ENCODE assay signal across 23 cellular contexts in genomic region chr3:127366383-127366782, GRCh38.
DNase-seq lines count a peak whose midpoint lies in the region; ATAC-seq, FAIRE-seq and TF ChIP-seq lines count a peak whose summit lies in the region.
"Had no signal": no experiment of that assay in that cellular context is flagged by ENCODE, and none has a peak within 500 bp of the region (broad histone marks: within the 10 kb centered on the region; RNA-seq: fewer than 3 reads in every experiment).

No MANE protein-coding gene starts in this region.

- no peak overlapping the region for H4K5ac ChIP-seq in H1 (ENCODE audit: insufficient read length, low read depth, low read length)

- H2BK15ac ChIP-seq in H1 (ENCODE audit: low read length): no peak overlapping the region

- H3K18ac ChIP-seq in H1 (ENCODE audit: extremely low read depth, low read length): no peak overlapping the region

- no peaks in the 10 kb centered on the region for H3K4me1 ChIP-seq in GM23338 (ENCODE audit: insufficient read depth)
- H3K4me1 ChIP-seq in H1 (replicated peaks in 1 of 4; ENCODE audit: control insufficient read depth in 3 of 4, insufficient read depth in 4 of 4, low read length in 3 of 4): peaks cover 0 to 9% (median 0%) of the 10 kb centered on the region in 4 experiments; a peak in 2 of 7 replicates
- H3K4me1 ChIP-seq: gastrocnemius medialis had no signal

- no peak overlapping the region for H3K9ac ChIP-seq in H1 (replicated peaks in 1 of 4; ENCODE audit: extremely low read depth in 1 of 4, low read depth in 3 of 4, low read length in 3 of 4)

- ATAC-seq in GM23338: peak; percentile 84
- no peak for ATAC-seq in HG03108 (IDR thresholded peaks at IDR 0.05; ENCODE audit: unreplicated experiment)
- ATAC-seq: gastrocnemius medialis had no signal

- H2BK20ac ChIP-seq in H1 (ENCODE audit: low read length): no peak overlapping the region

- H3K9me3 Mint-ChIP-seq in GM23338 (no peaks in the 10 kb centered on the region), osteocyte (ENCODE audit: unreplicated experiment) (no peaks in the 10 kb centered on the region)
- H3K9me3 Mint-ChIP-seq: activated T-cell treated with anti-CD3 and anti-CD28 coated beads, Interleukin-2, amount 50 U/mL, for 24 hours; CD4-positive, alpha-beta memory T cell had no signal

- no peaks in the 10 kb centered on the region for H3F3A ChIP-seq in GM23338 (replicated peaks; ENCODE audit: low read depth)

- no peak overlapping the region for H3K23ac ChIP-seq in H1 (ENCODE audit: insufficient read length)

- no peak overlapping the region for H2AFZ ChIP-seq in GM23338
- no peak overlapping the region for H2AFZ ChIP-seq in H1 (ENCODE audit: low read length)

- peaks cover 20% of the 10 kb centered on the region for H3K4me1 Mint-ChIP-seq in GM23338
- H3K4me1 Mint-ChIP-seq in osteocyte (ENCODE audit: unreplicated experiment): no peaks in the 10 kb centered on the region
- H3K4me1 Mint-ChIP-seq: CD4-positive, alpha-beta memory T cell had no signal

- no peaks in the 10 kb centered on the region for H4K20me1 ChIP-seq in GM23338 (replicated peaks; ENCODE audit: insufficient read depth)
- no peaks in the 10 kb centered on the region for H4K20me1 ChIP-seq in H1 (replicated peaks in 1 of 2; ENCODE audit: control insufficient read depth in 1 of 2, insufficient read depth in 2 of 2, low read length in 2 of 2)

- no peak overlapping the region for H4K91ac ChIP-seq in H1 (replicated peaks; ENCODE audit: insufficient read length, low read length)

- H2BK12ac ChIP-seq in H1 (ENCODE audit: low read depth, low read length): no peak overlapping the region

- H3K27ac Mint-ChIP-seq in GM23338 (no peak overlapping the region), osteocyte (ENCODE audit: unreplicated experiment) (no peak overlapping the region)
- H3K27ac Mint-ChIP-seq: activated T-cell treated with anti-CD3 and anti-CD28 coated beads, Interleukin-2, amount 50 U/mL, for 24 hours; CD4-positive, alpha-beta memory T cell had no signal

- CTCF ChIA-PET in H1 (lab: Charles Lee; ENCODE audit: partially characterized antibody): interaction anchor here (1.0 to 3.2 kb wide), 9 partner anchors 9 to 276 kb away, joined by 3 to 25 read pairs (median 4); no protein-coding TSS in a partner anchor

- no peaks in the 10 kb centered on the region for H3K9me3 ChIP-seq in H1 (ENCODE audit: insufficient read depth in 2 of 2, low read depth in 1 of 2, low read length in 1 of 2)
- H3K9me3 ChIP-seq: gastrocnemius medialis, neutrophil had no signal

- no peak overlapping the region for H2BK5ac ChIP-seq in H1 (ENCODE audit: low read depth, low read length)

- H3K79me1 ChIP-seq in H1 (ENCODE audit: low read depth, low read length): no peaks in the 10 kb centered on the region

- no peak overlapping the region for H3K4me3 Mint-ChIP-seq in GM23338
- H3K4me3 Mint-ChIP-seq in osteocyte (ENCODE audit: unreplicated experiment): no peak overlapping the region
- H3K4me3 Mint-ChIP-seq: activated T-cell treated with anti-CD3 and anti-CD28 coated beads, Interleukin-2, amount 50 U/mL, for 24 hours; CD4-positive, alpha-beta memory T cell had no signal

- H3K36me3 ChIP-seq in GM23338 (ENCODE audit: insufficient read depth) (no peaks in the 10 kb centered on the region), H1 (ENCODE audit: control insufficient read depth in 2 of 4, insufficient read depth in 4 of 4, low read length in 3 of 4) (no peaks in the 10 kb centered on the region; a peak in 2 of 8 replicates)
- H3K36me3 ChIP-seq: gastrocnemius medialis, neutrophil had no signal

- no peak overlapping the region for H3K27ac ChIP-seq in GM23338 (ENCODE audit: low read depth)
- no peak overlapping the region for H3K27ac ChIP-seq in H1 (ENCODE audit: low read depth, low read length)
- H3K27ac ChIP-seq: epithelial cell of prostate, gastrocnemius medialis, neutrophil had no signal

- no peak overlapping the region for H3K4me3 ChIP-seq in GM23338
- H3K4me3 ChIP-seq in H1 (ENCODE audit: extremely low read depth in 1 of 4, insufficient read depth in 2 of 4, low read depth in 3 of 4, low read length in 4 of 4): no peak overlapping the region
- H3K4me3 ChIP-seq: gastrocnemius medialis, lung, smooth muscle cell had no signal

- POLR2A ChIA-PET in H1 (lab: Charles Lee; ENCODE audit: partially characterized antibody): interaction anchor here (1.1 kb wide), 1 partner anchor 99 kb away, joined by 3 read pairs; no protein-coding TSS in a partner anchor

- H3K36me3 Mint-ChIP-seq in GM23338 (ENCODE audit: low read depth) (no peaks in the 10 kb centered on the region), osteocyte (ENCODE audit: unreplicated experiment) (no peaks in the 10 kb centered on the region)
- H3K36me3 Mint-ChIP-seq: CD4-positive, alpha-beta memory T cell had no signal

- no peaks in the 10 kb centered on the region for H3K79me2 ChIP-seq in GM23338 (replicated peaks; ENCODE audit: insufficient read depth)
- no peaks in the 10 kb centered on the region for H3K79me2 ChIP-seq in H1 (ENCODE audit: control insufficient read depth in 1 of 2, insufficient read depth in 2 of 2, low read length in 2 of 2)

- peak; percentile 20 to 40; a peak in 3 of 4 replicates for TF ChIP-seq RAD21 in H1 (IDR thresholded peaks at IDR 0.05 in 1 of 2, conservative IDR thresholded peaks at IDR 0.05 in 1 of 2; ENCODE audit: low read depth in 2 of 2, low read length in 2 of 2)

- no peak overlapping the region for H4K8ac ChIP-seq in H1 (ENCODE audit: extremely low read depth, insufficient read depth, low read length)

- no peak overlapping the region for H2AK5ac ChIP-seq in H1 (ENCODE audit: low read depth, low read length)

- H3K4ac ChIP-seq in H1 (replicated peaks; ENCODE audit: insufficient read length, low read depth, low read length): no peak overlapping the region

- no peaks in the 10 kb centered on the region for H3K9me2 ChIP-seq in GM23338 (ENCODE audit: insufficient read depth)

- TF ChIP-seq POLR2A in H1 (IDR thresholded peaks at IDR 0.05; ENCODE audit: control extremely low read depth in 1 of 2, low read depth in 2 of 2, low read length in 2 of 2): no peak

- TF ChIP-seq CTCF in GM23338 (conservative IDR thresholded peaks at IDR 0.05; ENCODE audit: low read depth in 2 of 2) (peak; percentile 26 to 33; a peak in 3 of 4 replicates), H1 (IDR thresholded peaks at IDR 0.05; ENCODE audit: control extremely low read depth in 1 of 3, insufficient read depth in 1 of 3, low read depth in 1 of 3, low read length in 3 of 3) (peak in 2 of 3 experiments; percentile 46 to 51; a peak in 3 of 4 replicates), osteocyte (IDR thresholded peaks at IDR 0.05) (peak; percentile 20)

- H2BK120ac ChIP-seq in H1 (replicated peaks; ENCODE audit: low read depth, low read length): no peak overlapping the region

- H3K27me3 Mint-ChIP-seq in GM23338 (ENCODE audit: insufficient read depth, low read depth, poor library complexity): peaks cover 6% of the 10 kb centered on the region
- peaks cover 34% of the 10 kb centered on the region for H3K27me3 Mint-ChIP-seq in osteocyte (ENCODE audit: unreplicated experiment)

- 50% methylated on average over 6 of the region's 6 CpGs; no CpG with 5 or more reads in 1 of the 2 experiments for WGBS in H1 (ENCODE audit: extremely low coverage in 1 of 2, insufficient coverage in 1 of 2, insufficient read length in 1 of 2, insufficient replicate concordance in 2 of 2, low coverage in 1 of 2, low lambda C conversion rate in 2 of 2, missing lambda C conversion rate in 1 of 2), 2 experiments

- no peaks in the 10 kb centered on the region for H3K27me3 ChIP-seq in GM23338 (ENCODE audit: insufficient read depth)
- H3K27me3 ChIP-seq in H1 (replicated peaks in 1 of 4; ENCODE audit: control insufficient read depth in 3 of 4, extremely low read depth in 1 of 4, insufficient read depth in 3 of 4, low read length in 3 of 4): no peaks in the 10 kb centered on the region; a peak in 1 of 7 replicates

- DNase-seq in GM23338 (ENCODE audit: low spot score) (peak; percentile 42), NCI-H526 (lab: John Stamatoyannopoulos, UW) (peak; percentile 68 to 82), H1 (ENCODE audit: low read depth in 1 of 2, low spot score in 2 of 2) (no peak), osteocyte (ENCODE audit: extremely low spot score, unreplicated experiment) (no peak), urothelium cell line (ENCODE audit: low spot score) (no peak), NCI-H2107 treated with DMSO at 0.1 percent for 48 hours (lab: John Stamatoyannopoulos, UW; ENCODE audit: unreplicated experiment) (no peak)
- DNase-seq: activated CD4-positive, alpha-beta T cell treated with anti-CD3 and anti-CD28 coated beads for 1 hour; activated naive CD4-positive, alpha-beta T cell; activated T-cell treated with anti-CD3 and anti-CD28 coated beads, Interleukin-2, amount 50 U/mL, for 24 hours; caudate nucleus; CD4-positive, alpha-beta memory T cell; gastrocnemius medialis; GDM1; hypothalamus; NCI-H69; stimulated activated CD4-positive, alpha-beta T cell treated with anti-CD3 and anti-CD28 coated beads, Interleukin-4, amount 100 ng/mL, for 1 hour; stimulated activated naive CD4-positive, alpha-beta T cell treated with Interleukin-2 at 50 U/mL for 16 hours had no signal

- H3K56ac ChIP-seq in H1 (replicated peaks; ENCODE audit: insufficient read length, low read depth, low read length): no peak overlapping the region

- no peaks in the 10 kb centered on the region for H3K23me2 ChIP-seq in H1 (ENCODE audit: low read depth, low read length)

- TF ChIP-seq EP300 in H1 (IDR thresholded peaks at IDR 0.05; ENCODE audit: borderline replicate concordance in 1 of 2, low read depth in 2 of 2, low read length in 2 of 2): no peak

- H3K4me2 ChIP-seq in GM23338 (no peak overlapping the region), H1 (ENCODE audit: insufficient read depth in 1 of 2, low read depth in 2 of 2, low read length in 2 of 2) (no peak overlapping the region)
- H3K4me2 ChIP-seq: smooth muscle cell had no signal

- H3K14ac ChIP-seq in H1 (ENCODE audit: insufficient read length): no peak overlapping the region

- FAIRE-seq in H1 (lab: Jason Lieb, UNC) (peak; percentile 52), urothelium cell line (lab: Jason Lieb, UNC) (no peak)
- FAIRE-seq: keratinocyte had no signal

TF ChIP-seq in H1, 55 proteins besides CTCF, POLR2A, EP300 and RAD21:
- TF ChIP-seq KDM5A (IDR thresholded peaks at IDR 0.05; ENCODE audit: low read length): no peak
- no peak for TF ChIP-seq BRCA1 (IDR thresholded peaks at IDR 0.05; ENCODE audit: low read depth, low read length)
TF ChIP-seq in H1: peak in this region for 0.

Comparison
In these comparisons a context has a peak if more than half of its experiments do, and no peak if none do; other contexts are left out.
1. DNase-seq: peak in GM23338 (single experiment) and NCI-H526 (2 of 2); none in H1 (0 of 2), osteocyte (single experiment), urothelium cell line (single experiment) and NCI-H2107 treated with DMSO at 0.1 percent for 48 hours (single experiment).
2. Peak in every context shown above with its lines, with median percentiles within 50 percentile points of each other: CTCF ChIP-seq.